Comparison of ENCODE assay signal across 11 cellular contexts in the genomic region with DNA sequence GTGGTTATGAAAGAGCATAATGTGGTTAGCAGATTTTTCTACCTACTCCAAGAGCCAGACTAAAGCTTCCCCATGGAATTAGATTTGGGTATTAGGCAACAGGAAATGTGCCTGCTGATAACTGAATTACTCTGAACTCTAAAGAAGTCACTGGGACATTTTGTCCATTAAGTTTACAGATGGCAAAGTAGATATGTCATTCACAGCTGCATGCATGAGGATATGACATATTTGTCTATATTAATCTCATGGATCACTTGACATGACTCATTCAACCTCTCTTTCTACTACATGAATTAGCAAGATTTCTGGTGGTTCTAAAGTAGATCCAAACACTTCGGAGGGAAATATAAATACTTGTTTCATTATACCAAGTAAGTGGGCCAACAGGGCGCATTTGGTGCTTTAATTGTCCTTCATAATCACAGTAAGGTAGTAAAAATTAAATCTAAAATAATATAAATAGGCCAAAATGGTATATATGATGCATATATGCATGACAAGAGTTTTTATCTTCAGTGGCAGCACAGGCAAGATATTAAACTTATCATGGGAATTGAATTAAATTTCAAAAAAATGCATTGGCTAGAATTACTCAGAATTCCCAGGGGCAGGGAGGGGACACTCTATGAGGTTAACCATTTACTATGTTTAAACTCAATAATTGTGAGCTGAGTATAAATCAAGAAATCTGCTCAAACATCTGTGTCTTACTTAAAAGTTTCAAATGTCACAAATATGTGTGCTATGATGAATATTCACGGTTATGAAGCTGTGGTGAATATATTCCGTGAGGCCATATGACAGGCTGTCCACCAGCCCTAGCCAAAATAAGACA.
DNase-seq lines count a peak whose midpoint lies in the region; ATAC-seq and TF ChIP-seq lines count a peak whose summit lies in the region.
"Had no signal": no experiment of that assay in that cellular context is flagged by ENCODE, and none has a peak within 500 bp of the region (broad histone marks: within the 10 kb centered on the region; RNA-seq: fewer than 3 reads in every experiment).

No MANE protein-coding gene starts in this region.

- ATAC-seq in activated naive CD8-positive, alpha-beta T cell treated with anti-CD3 and anti-CD28 coated beads, Interleukin-2, amount 50 U/mL, for 24 hours: no peak
- ATAC-seq in upper lobe of left lung (ENCODE audit: low FRiP score in 2 of 2) (peak in 1 of 2 donors; percentile 94), GM18868 (IDR thresholded peaks at IDR 0.05; ENCODE audit: unreplicated experiment) (no peak)
- ATAC-seq: A549 had no signal

- no peaks in the 10 kb centered on the region for H3K9me3 Mint-ChIP-seq in activated naive CD8-positive, alpha-beta T cell (ENCODE audit: low read depth)
- no peaks in the 10 kb centered on the region for H3K9me3 Mint-ChIP-seq in activated naive CD8-positive, alpha-beta T cell treated with anti-CD3 and anti-CD28 coated beads, Interleukin-2, amount 50 U/mL, for 24 hours
- H3K9me3 Mint-ChIP-seq: activated CD4-positive, alpha-beta T cell treated with anti-CD3 and anti-CD28 coated beads, Interleukin-2, amount 10 ng/mL, durations not matched to agents 7 days and 5 days had no signal

- H3K27me3 ChIP-seq in right atrium auricular region (no peaks in the 10 kb centered on the region), upper lobe of left lung (no peaks in the 10 kb centered on the region), dorsolateral prefrontal cortex (no peaks in the 10 kb centered on the region)
- H3K27me3 ChIP-seq: esophagus squamous epithelium had no signal

- H3K27me3 Mint-ChIP-seq in activated naive CD8-positive, alpha-beta T cell: no peaks in the 10 kb centered on the region
- no peaks in the 10 kb centered on the region for H3K27me3 Mint-ChIP-seq in activated naive CD8-positive, alpha-beta T cell treated with anti-CD3 and anti-CD28 coated beads, Interleukin-2, amount 50 U/mL, for 24 hours
- H3K27me3 Mint-ChIP-seq: activated CD4-positive, alpha-beta T cell treated with anti-CD3 and anti-CD28 coated beads, Interleukin-2, amount 10 ng/mL, durations not matched to agents 7 days and 5 days had no signal

- TF ChIP-seq CTCF in VCaP (conservative IDR thresholded peaks at IDR 0.05): no peak
- no peak for TF ChIP-seq CTCF in right atrium auricular region (IDR thresholded peaks at IDR 0.05)
- no peak for TF ChIP-seq CTCF in upper lobe of left lung (IDR thresholded peaks at IDR 0.05)
- TF ChIP-seq CTCF in dorsolateral prefrontal cortex (IDR thresholded peaks at IDR 0.05 in 54 of 56, conservative IDR thresholded peaks at IDR 0.05 in 2 of 56; ENCODE audit: low read depth in 1 of 56, partially characterized antibody in 56 of 56): no peak

- H3K27ac ChIP-seq in VCaP (peak overlapping the region; percentile 13; the same call in 1 of the 2 replicates), right atrium auricular region (peak overlapping the region; percentile 38 to 80), upper lobe of left lung (peak overlapping the region; percentile 49 to 74 (median 58)), dorsolateral prefrontal cortex (no peak overlapping the region)
- H3K27ac ChIP-seq: A549, esophagus squamous epithelium had no signal

- no peaks in the 10 kb centered on the region for H3K4me1 Mint-ChIP-seq in activated naive CD8-positive, alpha-beta T cell (ENCODE audit: low read depth)
- no peaks in the 10 kb centered on the region for H3K4me1 Mint-ChIP-seq in activated naive CD8-positive, alpha-beta T cell treated with anti-CD3 and anti-CD28 coated beads, Interleukin-2, amount 50 U/mL, for 24 hours
- H3K4me1 Mint-ChIP-seq: activated CD4-positive, alpha-beta T cell treated with anti-CD3 and anti-CD28 coated beads, Interleukin-2, amount 10 ng/mL, durations not matched to agents 7 days and 5 days had no signal

- H3K9me3 ChIP-seq in right atrium auricular region (no peaks in the 10 kb centered on the region), upper lobe of left lung (no peaks in the 10 kb centered on the region)
- H3K9me3 ChIP-seq: A549, esophagus squamous epithelium had no signal

- peak overlapping the region; percentile 35 for H3K27ac Mint-ChIP-seq in activated naive CD8-positive, alpha-beta T cell
- H3K27ac Mint-ChIP-seq in activated naive CD8-positive, alpha-beta T cell treated with anti-CD3 and anti-CD28 coated beads, Interleukin-2, amount 50 U/mL, for 24 hours: no peak overlapping the region
- H3K27ac Mint-ChIP-seq: activated CD4-positive, alpha-beta T cell treated with anti-CD3 and anti-CD28 coated beads, Interleukin-2, amount 10 ng/mL, durations not matched to agents 7 days and 5 days had no signal

- DNase-seq in activated naive CD8-positive, alpha-beta T cell treated with anti-CD3 and anti-CD28 coated beads, Interleukin-2, amount 50 U/mL, for 24 hours: no peak
- DNase-seq in right atrium auricular region (ENCODE audit: low spot score) (no peak), upper lobe of left lung (no peak), dorsolateral prefrontal cortex (no peak)
- DNase-seq in activated CD4-positive, CD25-positive, alpha-beta regulatory T cell treated with anti-CD3 and anti-CD28 coated beads, Interleukin-2, amount 50 U/mL, for 72 hours: no peak
- DNase-seq: activated CD4-positive, alpha-beta T cell treated with anti-CD3 and anti-CD28 coated beads, Interleukin-2, amount 10 ng/mL, durations not matched to agents 7 days and 5 days; esophagus squamous epithelium had no signal

- TF ChIP-seq POLR2A in upper lobe of left lung (IDR thresholded peaks at IDR 0.05): no peak

- H3K4me1 ChIP-seq in right atrium auricular region (peaks cover 0 to 13% of the 10 kb centered on the region in 2 donors), upper lobe of left lung (peaks cover 0 to 7% (median 5%) of the 10 kb centered on the region in 4 donors)
- H3K4me1 ChIP-seq: A549 had no signal

- intact Hi-C loops in dorsolateral prefrontal cortex (cut with DNase I): no loop called here

- no peaks in the 10 kb centered on the region for H3K36me3 Mint-ChIP-seq in activated naive CD8-positive, alpha-beta T cell
- H3K36me3 Mint-ChIP-seq in activated naive CD8-positive, alpha-beta T cell treated with anti-CD3 and anti-CD28 coated beads, Interleukin-2, amount 50 U/mL, for 24 hours (ENCODE audit: low read depth): no peaks in the 10 kb centered on the region

- H3K4me3 Mint-ChIP-seq in activated naive CD8-positive, alpha-beta T cell: no peak overlapping the region
- H3K4me3 Mint-ChIP-seq in activated naive CD8-positive, alpha-beta T cell treated with anti-CD3 and anti-CD28 coated beads, Interleukin-2, amount 50 U/mL, for 24 hours: no peak overlapping the region
- H3K4me3 Mint-ChIP-seq: activated CD4-positive, alpha-beta T cell treated with anti-CD3 and anti-CD28 coated beads, Interleukin-2, amount 10 ng/mL, durations not matched to agents 7 days and 5 days had no signal

- TF ChIP-seq EP300 in upper lobe of left lung (IDR thresholded peaks at IDR 0.05): peak in 2 of 4 donors; percentile 99

- no peaks in the 10 kb centered on the region for H3K36me3 ChIP-seq in right atrium auricular region
- H3K36me3 ChIP-seq in upper lobe of left lung: no peaks in the 10 kb centered on the region
- H3K36me3 ChIP-seq: esophagus squamous epithelium had no signal

- WGBS in upper lobe of left lung, 2 donors: 63 to 73% methylated on average over 4 of the region's 4 CpGs

- H3K4me3 ChIP-seq in right atrium auricular region: no peak overlapping the region
- no peak overlapping the region for H3K4me3 ChIP-seq in upper lobe of left lung
- H3K4me3 ChIP-seq in dorsolateral prefrontal cortex: no peak overlapping the region
- H3K4me3 ChIP-seq: A549, esophagus squamous epithelium had no signal

Comparison
In these comparisons a context has a peak if more than half of its experiments do, and no peak if none do; other contexts are left out.
1. H3K27ac ChIP-seq: peak in VCaP (single experiment), right atrium auricular region (2 of 2) and upper lobe of left lung (4 of 4); none in dorsolateral prefrontal cortex (0 of 59).